Comparison of ENCODE assay signal across 11 cellular contexts in genomic region chr4:2859514-2859913, GRCh38. TPM values are rescaled to one million over a fixed set of nuclear protein-coding genes. Genes with fewer than 3 reads are reported as not detected.
DNase-seq lines count a peak whose midpoint lies in the region; ATAC-seq and TF ChIP-seq lines count a peak whose summit lies in the region.
"Had no signal": no experiment of that assay in that cellular context is flagged by ENCODE, and none has a peak within 500 bp of the region (broad histone marks: within the 10 kb centered on the region; RNA-seq: fewer than 3 reads in every experiment).

No MANE protein-coding gene starts in this region.

- no peak overlapping the region for H3K4me3 ChIP-seq in neutrophil (ENCODE audit: low read depth in 1 of 2, low read length in 1 of 2)
- H3K4me3 ChIP-seq: uterus had no signal

- H3K36me3 Mint-ChIP-seq in T-helper 2 cell treated with Interferon-gamma antibody and Interleukin-4, amounts not matched to agents 5 μg/mL and 100 μg/mL, for 36 hours (ENCODE audit: low read depth), result peaks cover 31% of the 10 kb centered on the region
- peaks cover 4% of the 10 kb centered on the region for H3K36me3 Mint-ChIP-seq in IgD-negative memory B cell
- H3K36me3 Mint-ChIP-seq in dendritic cell treated with granulocyte-macrophage colony-stimulating factor and Interleukin-4, amounts not matched to agents 40 ng/mL and 50 ng/mL, for 4 days (ENCODE audit: low read depth), result peaks cover 37% of the 10 kb centered on the region

- H3K4me1 Mint-ChIP-seq in T-helper 2 cell treated with Interferon-gamma antibody and Interleukin-4, amounts not matched to agents 5 μg/mL and 100 μg/mL, for 36 hours (ENCODE audit: low read depth), result peaks cover 41% of the 10 kb centered on the region
- H3K4me1 Mint-ChIP-seq in IgD-negative memory B cell, result peaks cover 62 to 77% (median 70%) of the 10 kb centered on the region in 3 donors
- H3K4me1 Mint-ChIP-seq in dendritic cell treated with granulocyte-macrophage colony-stimulating factor and Interleukin-4, amounts not matched to agents 40 ng/mL and 50 ng/mL, for 4 days (ENCODE audit: low read depth), result peaks cover 64% of the 10 kb centered on the region

- no peak for TF ChIP-seq CTCF in neutrophil (IDR thresholded peaks at IDR 0.05)

- ATAC-seq in GM18505 (IDR thresholded peaks at IDR 0.05; ENCODE audit: unreplicated experiment), result no peak

- peak overlapping the region; percentile 74 for H3K27ac ChIP-seq in neutrophil

- H3K27me3 Mint-ChIP-seq in T-helper 2 cell treated with Interferon-gamma antibody and Interleukin-4, amounts not matched to agents 5 μg/mL and 100 μg/mL, for 36 hours (ENCODE audit: low read depth), result no peaks in the 10 kb centered on the region
- no peaks in the 10 kb centered on the region for H3K27me3 Mint-ChIP-seq in IgD-negative memory B cell
- no peaks in the 10 kb centered on the region for H3K27me3 Mint-ChIP-seq in dendritic cell treated with granulocyte-macrophage colony-stimulating factor and Interleukin-4, amounts not matched to agents 40 ng/mL and 50 ng/mL, for 4 days

- TF ChIP-seq POLR2A in GM18505 (IDR thresholded peaks at IDR 0.05; ENCODE audit: borderline replicate concordance, extremely low read depth, insufficient read depth, insufficient read length), result no peak

- H3K36me3 ChIP-seq in neutrophil, result peaks cover 5% of the 10 kb centered on the region
- H3K36me3 ChIP-seq: uterus had no signal

- H3K4me1 ChIP-seq in neutrophil (ENCODE audit: control insufficient read depth in 1 of 2, insufficient read depth in 1 of 2, low read depth in 1 of 2, low read length in 1 of 2), result peaks cover 61 to 67% of the 10 kb centered on the region in 2 experiments

- H3K27me3 ChIP-seq in neutrophil, result no peaks in the 10 kb centered on the region
- H3K27me3 ChIP-seq: uterus had no signal

- peak overlapping the region; percentile 50 for H3K27ac Mint-ChIP-seq in T-helper 2 cell treated with Interferon-gamma antibody and Interleukin-4, amounts not matched to agents 5 μg/mL and 100 μg/mL, for 36 hours
- peak overlapping the region; percentile 30 to 85 (median 67) for H3K27ac Mint-ChIP-seq in IgD-negative memory B cell
- peak overlapping the region; percentile 60 for H3K27ac Mint-ChIP-seq in dendritic cell treated with granulocyte-macrophage colony-stimulating factor and Interleukin-4, amounts not matched to agents 40 ng/mL and 50 ng/mL, for 4 days
- H3K27ac Mint-ChIP-seq: activated T-helper 2 cell treated with anti-CD3 and anti-CD28 coated beads, Interferon-gamma antibody, Interleukin-2, Interleukin-4, amounts not matched to agents 10 μg/mL and 5 μg/mL and 100 μg/mL, durations not matched to agents 14 hours and 24 hours and 36 hours had no signal

- H3K4me3 Mint-ChIP-seq in T-helper 2 cell treated with Interferon-gamma antibody and Interleukin-4, amounts not matched to agents 5 μg/mL and 100 μg/mL, for 36 hours, result no peak overlapping the region
- peak overlapping the region in 3 of 4 donors; percentile 25 to 83 (median 82) for H3K4me3 Mint-ChIP-seq in IgD-negative memory B cell
- no peak overlapping the region for H3K4me3 Mint-ChIP-seq in dendritic cell treated with granulocyte-macrophage colony-stimulating factor and Interleukin-4, amounts not matched to agents 40 ng/mL and 50 ng/mL, for 4 days

- no peaks in the 10 kb centered on the region for H3K9me3 ChIP-seq in neutrophil
- H3K9me3 ChIP-seq: uterus had no signal

- intact Hi-C loops in dendritic cell treated with granulocyte-macrophage colony-stimulating factor and Interleukin-4, amounts not matched to agents 40 ng/mL and 50 ng/mL, for 4 days (cut with micrococcal nuclease), result no loop called here

- no peak for DNase-seq in T-helper 2 cell treated with Interferon-gamma antibody and Interleukin-4, amounts not matched to agents 5 μg/mL and 100 μg/mL, for 36 hours (ENCODE audit: low spot score)
- DNase-seq in T-helper 2 cell, result no peak
- DNase-seq in GM03348 (ENCODE audit: low spot score), result no peak
- no peak for DNase-seq in GOT3 (lab: John Stamatoyannopoulos, UW)
- DNase-seq: activated CD4-positive, alpha-beta T cell treated with anti-CD3 and anti-CD28 coated beads for 1 hour; uterus had no signal

- no peaks in the 10 kb centered on the region for H3K9me3 Mint-ChIP-seq in T-helper 2 cell treated with Interferon-gamma antibody and Interleukin-4, amounts not matched to agents 5 μg/mL and 100 μg/mL, for 36 hours
- H3K9me3 Mint-ChIP-seq in IgD-negative memory B cell, result no peaks in the 10 kb centered on the region
- no peaks in the 10 kb centered on the region for H3K9me3 Mint-ChIP-seq in dendritic cell treated with granulocyte-macrophage colony-stimulating factor and Interleukin-4, amounts not matched to agents 40 ng/mL and 50 ng/mL, for 4 days
- H3K9me3 Mint-ChIP-seq: activated T-helper 2 cell treated with anti-CD3 and anti-CD28 coated beads, Interferon-gamma antibody, Interleukin-2, Interleukin-4, amounts not matched to agents 10 μg/mL and 5 μg/mL and 100 μg/mL, durations not matched to agents 14 hours and 24 hours and 36 hours had no signal

RNA-seq across cellular contexts. Expression of gene ADD1, which starts 15.9 kb away (rescaled TPM):
- polyA plus RNA-seq in IgD-negative memory B cell, result 300 TPM

Comparison
In these comparisons a context has a peak if more than half of its experiments do, and no peak if none do; other contexts are left out.
1. H3K4me3 Mint-ChIP-seq: peak in IgD-negative memory B cell (3 of 4); none in T-helper 2 cell treated with Interferon-gamma antibody and Interleukin-4, amounts not matched to agents 5 μg/mL and 100 μg/mL, for 36 hours (single experiment) and dendritic cell treated with granulocyte-macrophage colony-stimulating factor and Interleukin-4, amounts not matched to agents 40 ng/mL and 50 ng/mL, for 4 days (single experiment).
2. Peak in every context shown above with its lines, with median percentiles within 50 percentile points of each other: H3K27ac Mint-ChIP-seq.